Comparison of ENCODE assay signal across 1 cellular context in the genomic region with DNA sequence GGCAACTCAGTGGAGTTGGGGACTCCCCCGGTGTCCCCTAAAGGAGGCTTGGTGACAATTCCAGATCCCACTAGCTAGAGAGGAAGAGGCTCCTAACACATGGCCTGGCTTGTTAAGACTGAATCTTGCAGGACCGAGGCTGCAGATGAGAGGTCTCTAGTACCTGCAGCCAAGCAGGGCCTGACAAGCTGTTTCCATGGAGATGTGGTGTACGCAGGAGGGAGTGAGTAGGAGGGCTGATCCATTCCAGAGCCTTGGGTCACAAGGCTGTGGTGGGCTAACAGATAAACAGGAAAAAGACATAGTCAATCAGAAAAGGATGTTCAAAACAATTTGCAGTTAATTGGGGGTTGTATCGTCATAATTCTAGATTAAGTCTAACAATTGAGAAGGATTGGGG.
TF ChIP-seq lines count a peak whose summit lies in the region.

No MANE protein-coding gene starts in this region.

TF ChIP-seq in GM23338, 12 proteins besides CTCF, POLR2A, EP300 and RAD21 (continued from another document):
- TF ChIP-seq, protein P1, sequence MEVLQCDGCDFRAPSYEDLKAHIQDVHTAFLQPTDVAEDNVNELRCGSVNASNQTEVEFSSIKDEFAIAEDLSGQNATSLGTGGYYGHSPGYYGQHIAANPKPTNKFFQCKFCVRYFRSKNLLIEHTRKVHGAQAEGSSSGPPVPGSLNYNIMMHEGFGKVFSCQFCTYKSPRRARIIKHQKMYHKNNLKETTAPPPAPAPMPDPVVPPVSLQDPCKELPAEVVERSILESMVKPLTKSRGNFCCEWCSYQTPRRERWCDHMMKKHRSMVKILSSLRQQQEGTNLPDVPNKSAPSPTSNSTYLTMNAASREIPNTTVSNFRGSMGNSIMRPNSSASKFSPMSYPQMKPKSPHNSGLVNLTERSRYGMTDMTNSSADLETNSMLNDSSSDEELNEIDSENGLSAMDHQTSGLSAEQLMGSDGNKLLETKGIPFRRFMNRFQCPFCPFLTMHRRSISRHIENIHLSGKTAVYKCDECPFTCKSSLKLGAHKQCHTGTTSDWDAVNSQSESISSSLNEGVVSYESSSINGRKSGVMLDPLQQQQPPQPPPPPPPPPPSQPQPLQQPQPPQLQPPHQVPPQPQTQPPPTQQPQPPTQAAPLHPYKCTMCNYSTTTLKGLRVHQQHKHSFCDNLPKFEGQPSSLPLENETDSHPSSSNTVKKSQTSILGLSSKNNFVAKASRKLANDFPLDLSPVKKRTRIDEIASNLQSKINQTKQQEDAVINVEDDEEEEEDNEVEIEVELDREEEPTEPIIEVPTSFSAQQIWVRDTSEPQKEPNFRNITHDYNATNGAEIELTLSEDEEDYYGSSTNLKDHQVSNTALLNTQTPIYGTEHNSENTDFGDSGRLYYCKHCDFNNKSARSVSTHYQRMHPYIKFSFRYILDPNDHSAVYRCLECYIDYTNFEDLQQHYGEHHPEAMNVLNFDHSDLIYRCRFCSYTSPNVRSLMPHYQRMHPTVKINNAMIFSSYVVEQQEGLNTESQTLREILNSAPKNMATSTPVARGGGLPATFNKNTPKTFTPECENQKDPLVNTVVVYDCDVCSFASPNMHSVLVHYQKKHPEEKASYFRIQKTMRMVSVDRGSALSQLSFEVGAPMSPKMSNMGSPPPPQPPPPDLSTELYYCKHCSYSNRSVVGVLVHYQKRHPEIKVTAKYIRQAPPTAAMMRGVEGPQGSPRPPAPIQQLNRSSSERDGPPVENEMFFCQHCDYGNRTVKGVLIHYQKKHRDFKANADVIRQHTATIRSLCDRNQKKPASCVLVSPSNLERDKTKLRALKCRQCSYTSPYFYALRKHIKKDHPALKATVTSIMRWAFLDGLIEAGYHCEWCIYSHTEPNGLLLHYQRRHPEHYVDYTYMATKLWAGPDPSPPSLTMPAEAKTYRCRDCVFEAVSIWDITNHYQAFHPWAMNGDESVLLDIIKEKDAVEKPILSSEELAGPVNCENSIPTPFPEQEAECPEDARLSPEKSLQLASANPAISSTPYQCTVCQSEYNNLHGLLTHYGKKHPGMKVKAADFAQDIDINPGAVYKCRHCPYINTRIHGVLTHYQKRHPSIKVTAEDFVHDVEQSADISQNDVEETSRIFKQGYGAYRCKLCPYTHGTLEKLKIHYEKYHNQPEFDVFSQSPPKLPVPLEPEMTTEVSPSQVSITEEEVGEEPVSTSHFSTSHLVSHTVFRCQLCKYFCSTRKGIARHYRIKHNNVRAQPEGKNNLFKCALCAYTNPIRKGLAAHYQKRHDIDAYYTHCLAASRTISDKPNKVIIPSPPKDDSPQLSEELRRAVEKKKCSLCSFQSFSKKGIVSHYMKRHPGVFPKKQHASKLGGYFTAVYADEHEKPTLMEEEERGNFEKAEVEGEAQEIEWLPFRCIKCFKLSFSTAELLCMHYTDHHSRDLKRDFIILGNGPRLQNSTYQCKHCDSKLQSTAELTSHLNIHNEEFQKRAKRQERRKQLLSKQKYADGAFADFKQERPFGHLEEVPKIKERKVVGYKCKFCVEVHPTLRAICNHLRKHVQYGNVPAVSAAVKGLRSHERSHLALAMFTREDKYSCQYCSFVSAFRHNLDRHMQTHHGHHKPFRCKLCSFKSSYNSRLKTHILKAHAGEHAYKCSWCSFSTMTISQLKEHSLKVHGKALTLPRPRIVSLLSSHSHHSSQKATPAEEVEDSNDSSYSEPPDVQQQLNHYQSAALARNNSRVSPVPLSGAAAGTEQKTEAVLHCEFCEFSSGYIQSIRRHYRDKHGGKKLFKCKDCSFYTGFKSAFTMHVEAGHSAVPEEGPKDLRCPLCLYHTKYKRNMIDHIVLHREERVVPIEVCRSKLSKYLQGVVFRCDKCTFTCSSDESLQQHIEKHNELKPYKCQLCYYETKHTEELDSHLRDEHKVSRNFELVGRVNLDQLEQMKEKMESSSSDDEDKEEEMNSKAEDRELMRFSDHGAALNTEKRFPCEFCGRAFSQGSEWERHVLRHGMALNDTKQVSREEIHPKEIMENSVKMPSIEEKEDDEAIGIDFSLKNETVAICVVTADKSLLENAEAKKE (CRISPR knock-in tag; IDR thresholded peaks at IDR 0.05), result no peak
- TF ChIP-seq, protein P2, sequence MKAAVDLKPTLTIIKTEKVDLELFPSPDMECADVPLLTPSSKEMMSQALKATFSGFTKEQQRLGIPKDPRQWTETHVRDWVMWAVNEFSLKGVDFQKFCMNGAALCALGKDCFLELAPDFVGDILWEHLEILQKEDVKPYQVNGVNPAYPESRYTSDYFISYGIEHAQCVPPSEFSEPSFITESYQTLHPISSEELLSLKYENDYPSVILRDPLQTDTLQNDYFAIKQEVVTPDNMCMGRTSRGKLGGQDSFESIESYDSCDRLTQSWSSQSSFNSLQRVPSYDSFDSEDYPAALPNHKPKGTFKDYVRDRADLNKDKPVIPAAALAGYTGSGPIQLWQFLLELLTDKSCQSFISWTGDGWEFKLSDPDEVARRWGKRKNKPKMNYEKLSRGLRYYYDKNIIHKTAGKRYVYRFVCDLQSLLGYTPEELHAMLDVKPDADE (IDR thresholded peaks at IDR 0.05), result no peak
- no peak for TF ChIP-seq NANOG (IDR thresholded peaks at IDR 0.05; ENCODE audit: borderline replicate concordance)
- no peak for TF ChIP-seq ZNF331 (CRISPR knock-in tag; IDR thresholded peaks at IDR 0.05; ENCODE audit: low read depth)
